ENCODE assay signal across 26 cellular contexts in genomic region chr7:29502133-29502532, GRCh38.
"Had no signal": no experiment of that assay in that cellular context is flagged by ENCODE, and none has a peak within 500 bp of the region (broad histone marks: within the 10 kb centered on the region; RNA-seq: fewer than 3 reads in every experiment).

No MANE protein-coding gene starts in this region.

- H3K36me3 Mint-ChIP-seq: activated naive CD4-positive, alpha-beta T cell treated with anti-CD3 and anti-CD28 coated beads, Interleukin-2, amount 50 U/mL, for 72 hours had no signal

- H3K27me3 ChIP-seq: ascending aorta, body of pancreas, Peyer's patch, SJSA1 had no signal

- DNase-seq: activated CD4-positive, alpha-beta T cell treated with anti-CD3 and anti-CD28 coated beads for 48 hours; activated CD4-positive, alpha-beta T cell treated with anti-CD3 and anti-CD28 coated beads, Interleukin-2, amount 50 U/mL, for 4 hours; activated CD4-positive, CD25-positive, alpha-beta regulatory T cell treated with anti-CD3 and anti-CD28 coated beads, Interleukin-2, amount 50 U/mL, for 72 hours; activated effector memory CD4-positive, alpha-beta T cell treated with anti-CD3 and anti-CD28 coated beads, Interleukin-2, amount 50 U/mL, for 16 hours; activated naive CD4-positive, alpha-beta T cell treated with Interleukin-2 at 50 U/mL for 16 hours; activated naive CD8-positive, alpha-beta T cell treated with anti-CD3 and anti-CD28 coated beads, Interleukin-2, amount 50 U/mL, for 24 hours; activated T-cell treated with anti-CD3 and anti-CD28 coated beads, Interleukin-2, amount 50 U/mL, for 4 hours; amniotic stem cell; body of pancreas; MM.1S; NCI-H1105 treated with DMSO at 0.1 percent for 48 hours; NCI-H1436 treated with DMSO at 0.1 percent for 48 hours; NCI-H187; NCI-H2081; NCI-H446; NCI-H524; Peyer's patch; Right ventricle myocardium superior had no signal

- H3K9ac ChIP-seq: KMS-11 had no signal

- H3K4me3 ChIP-seq: ascending aorta, body of pancreas, Peyer's patch, SJSA1 had no signal

- H3K4me1 Mint-ChIP-seq: activated naive CD8-positive, alpha-beta T cell treated with anti-CD3 and anti-CD28 coated beads, Interleukin-2, amount 50 U/mL, for 24 hours; central memory CD8-positive, alpha-beta T cell had no signal

- ATAC-seq: activated naive CD4-positive, alpha-beta T cell treated with anti-CD3 and anti-CD28 coated beads, Interleukin-2, amount 50 U/mL, for 72 hours; activated naive CD8-positive, alpha-beta T cell treated with anti-CD3 and anti-CD28 coated beads, Interleukin-2, amount 50 U/mL, for 24 hours; activated T-cell treated with anti-CD3 and anti-CD28 coated beads, Interleukin-2, amount 50 U/mL, for 4 hours; body of pancreas had no signal

- H3K4me1 ChIP-seq: ascending aorta, Peyer's patch, SJSA1 had no signal

- FAIRE-seq: bronchial epithelial cell had no signal

- H3K4me3 Mint-ChIP-seq: activated naive CD8-positive, alpha-beta T cell treated with anti-CD3 and anti-CD28 coated beads, Interleukin-2, amount 50 U/mL, for 24 hours; activated T-cell treated with anti-CD3 and anti-CD28 coated beads, Interleukin-2, amount 50 U/mL, for 4 hours; central memory CD8-positive, alpha-beta T cell; T-helper 1 cell treated with Interleukin-12 subunit alpha and Interleukin-12 subunit beta and Interleukin-4 antibody, amounts not matched to agents 30 μg/mL and 1 μg/mL, for 36 hours had no signal

- H3K9me3 ChIP-seq: ascending aorta, body of pancreas, Peyer's patch, SJSA1 had no signal

- H3K4me2 ChIP-seq: KMS-11 had no signal

- H3K27me3 Mint-ChIP-seq: activated naive CD8-positive, alpha-beta T cell treated with anti-CD3 and anti-CD28 coated beads, Interleukin-2, amount 50 U/mL, for 24 hours; central memory CD8-positive, alpha-beta T cell had no signal

- H3K27ac ChIP-seq: ascending aorta, body of pancreas, KMS-11, RWPE1, SJSA1 had no signal

- H3K27ac Mint-ChIP-seq: activated naive CD4-positive, alpha-beta T cell treated with anti-CD3 and anti-CD28 coated beads, Interleukin-2, amount 50 U/mL, for 72 hours; activated naive CD8-positive, alpha-beta T cell treated with anti-CD3 and anti-CD28 coated beads, Interleukin-2, amount 50 U/mL, for 24 hours; T-helper 1 cell treated with Interleukin-12 subunit alpha and Interleukin-12 subunit beta and Interleukin-4 antibody, amounts not matched to agents 30 μg/mL and 1 μg/mL, for 36 hours had no signal

- H3K36me3 ChIP-seq: SJSA1 had no signal

- H3K9me3 Mint-ChIP-seq: activated naive CD4-positive, alpha-beta T cell treated with anti-CD3 and anti-CD28 coated beads, Interleukin-2, amount 50 U/mL, for 72 hours; activated naive CD8-positive, alpha-beta T cell treated with anti-CD3 and anti-CD28 coated beads, Interleukin-2, amount 50 U/mL, for 24 hours; activated T-cell treated with anti-CD3 and anti-CD28 coated beads, Interleukin-2, amount 50 U/mL, for 4 hours; central memory CD8-positive, alpha-beta T cell; T-helper 1 cell treated with Interleukin-12 subunit alpha and Interleukin-12 subunit beta and Interleukin-4 antibody, amounts not matched to agents 30 μg/mL and 1 μg/mL, for 36 hours had no signal
